ENCODE assay signal across 27 cellular contexts in genomic region chr2:222577341-222577740, GRCh38.
DNase-seq lines count a peak whose midpoint lies in the region; ATAC-seq and TF ChIP-seq lines count a peak whose summit lies in the region.
"Had no signal": no experiment of that assay in that cellular context is flagged by ENCODE, and none has a peak within 500 bp of the region (broad histone marks: within the 10 kb centered on the region; RNA-seq: fewer than 3 reads in every experiment).

No MANE protein-coding gene starts in this region.

- intact Hi-C loops in thyroid gland (cut with DNase I) = no loop called here

- H3K4me3 ChIP-seq in thyroid gland (replicated peaks in 1 of 3) = no peak overlapping the region
- H3K4me3 ChIP-seq: K562 had no signal

- peaks cover 12% of the 10 kb centered on the region for H3K4me1 Mint-ChIP-seq in WTC11
- peaks cover 10% of the 10 kb centered on the region for H3K4me1 Mint-ChIP-seq in stimulated activated effector memory CD8-positive, alpha-beta T cell treated with anti-CD3 and anti-CD28 coated beads, Interleukin-12 subunit alpha, Interleukin-12 subunit beta, amount 100 ng/mL, for 72 hours

- TF ChIP-seq CTCF in WTC11 (IDR thresholded peaks at IDR 0.05) (no peak), thyroid gland (IDR thresholded peaks at IDR 0.05) (no peak)

- H3K36me3 Mint-ChIP-seq in WTC11 = no peaks in the 10 kb centered on the region; the same call in 1 of the 2 replicates
- H3K36me3 Mint-ChIP-seq in stimulated activated effector memory CD8-positive, alpha-beta T cell treated with anti-CD3 and anti-CD28 coated beads, Interleukin-12 subunit alpha, Interleukin-12 subunit beta, amount 100 ng/mL, for 72 hours = peaks cover 62% of the 10 kb centered on the region

- no peak for TF ChIP-seq POLR2A in thyroid gland (IDR thresholded peaks at IDR 0.05)

- H3K4me3 Mint-ChIP-seq in WTC11 = no peak overlapping the region
- no peak overlapping the region for H3K4me3 Mint-ChIP-seq in stimulated activated effector memory CD8-positive, alpha-beta T cell treated with anti-CD3 and anti-CD28 coated beads, Interleukin-12 subunit alpha, Interleukin-12 subunit beta, amount 100 ng/mL, for 72 hours
- H3K4me3 Mint-ChIP-seq: CD8-positive, alpha-beta memory T cell; H9 had no signal

- H3K27me3 ChIP-seq in thyroid gland = no peaks in the 10 kb centered on the region

- ATAC-seq in WTC11 = peak; percentile 71
- no peak for ATAC-seq in stimulated activated effector memory CD8-positive, alpha-beta T cell treated with anti-CD3 and anti-CD28 coated beads, Interleukin-12 subunit alpha, Interleukin-12 subunit beta, amount 100 ng/mL, for 72 hours
- ATAC-seq: HepG2, K562, SK-N-SH treated with all-trans-retinoic acid at 6 μM for 48 hours had no signal

- CTCF ChIA-PET in WTC11 (lab: Charles Lee) = no interaction called here

- H3K27ac ChIP-seq in thyroid gland = no peak overlapping the region
- H3K27ac ChIP-seq: 22Rv1, C4-2B, HL-60, RWPE1 had no signal

- H3K4me1 ChIP-seq in thyroid gland = peaks cover 12 to 22% of the 10 kb centered on the region in 2 donors

- DNase-seq in DMS 273 (lab: John Stamatoyannopoulos, UW; ENCODE audit: unreplicated experiment) (peak; percentile 21), DMS 273 treated with DMSO at 0.1 percent for 48 hours (lab: John Stamatoyannopoulos, UW) (no peak), WTC11 (ENCODE audit: low spot score) (no peak), iris pigment epithelial cell (ENCODE audit: low read depth) (peak; percentile 21), thyroid gland (no peak), retina (no peak)
- no peak for DNase-seq in stimulated activated effector memory CD8-positive, alpha-beta T cell treated with anti-CD3 and anti-CD28 coated beads, Interleukin-12 subunit alpha, Interleukin-12 subunit beta, amount 100 ng/mL, for 72 hours (ENCODE audit: low spot score in 2 of 2)
- DNase-seq in stimulated activated CD4-positive, alpha-beta T cell treated with anti-CD3 and anti-CD28 coated beads, Interleukin-4, amount 100 ng/mL, for 24 hours = no peak
- DNase-seq: Calu3; CD8-positive, alpha-beta memory T cell; EL; GF-D8; H9; NCI-H1092 treated with DMSO at 0.1 percent for 48 hours; NCI-H146; NCI-H2029; NCI-H345; NCI-H774; NK-92 treated with Interleukin-12 subunit alpha and Interleukin-12 subunit beta, amount 100 ng/mL, for 24 hours; SIG-M5 had no signal

- POLR2A ChIA-PET in WTC11 (lab: Charles Lee) = no interaction called here

- H3K36me3 ChIP-seq in thyroid gland = no peaks in the 10 kb centered on the region

- H3K27ac Mint-ChIP-seq in WTC11 = no peak overlapping the region
- H3K27ac Mint-ChIP-seq in stimulated activated effector memory CD8-positive, alpha-beta T cell treated with anti-CD3 and anti-CD28 coated beads, Interleukin-12 subunit alpha, Interleukin-12 subunit beta, amount 100 ng/mL, for 72 hours = peak overlapping the region; percentile 45
- H3K27ac Mint-ChIP-seq: H9 had no signal

- H3K9me3 Mint-ChIP-seq in WTC11 = no peaks in the 10 kb centered on the region
- H3K9me3 Mint-ChIP-seq in stimulated activated effector memory CD8-positive, alpha-beta T cell treated with anti-CD3 and anti-CD28 coated beads, Interleukin-12 subunit alpha, Interleukin-12 subunit beta, amount 100 ng/mL, for 72 hours = no peaks in the 10 kb centered on the region
- H3K9me3 Mint-ChIP-seq: CD8-positive, alpha-beta memory T cell; H9 had no signal

- H3K27me3 Mint-ChIP-seq in WTC11 (ENCODE audit: low read depth) = no peaks in the 10 kb centered on the region
- H3K27me3 Mint-ChIP-seq: CD8-positive, alpha-beta memory T cell had no signal

- no peaks in the 10 kb centered on the region for H3K9me3 ChIP-seq in thyroid gland

- 81 to 93% methylated on average over 3 of the region's 3 CpGs for WGBS in thyroid gland, 2 donors

TF ChIP-seq in WTC11, 78 proteins besides CTCF, POLR2A, EP300 and RAD21:
- TF ChIP-seq IRF1 (CRISPR knock-in tag; IDR thresholded peaks at IDR 0.05) (no peak), ARID4B (CRISPR knock-in tag; IDR thresholded peaks at IDR 0.05; ENCODE audit: borderline replicate concordance) (no peak), ESRRA (CRISPR knock-in tag; IDR thresholded peaks at IDR 0.05; ENCODE audit: borderline replicate concordance) (no peak), ZNF532 (CRISPR knock-in tag; IDR thresholded peaks at IDR 0.05; ENCODE audit: borderline replicate concordance) (no peak), E2F1 (CRISPR knock-in tag; IDR thresholded peaks at IDR 0.05) (no peak), ZNF121 (CRISPR knock-in tag; IDR thresholded peaks at IDR 0.05) (no peak), ZNF138 (CRISPR knock-in tag; conservative IDR thresholded peaks at IDR 0.05) (no peak), PRRX2 (CRISPR knock-in tag; IDR thresholded peaks at IDR 0.05) (no peak), FOXJ3 (CRISPR knock-in tag; IDR thresholded peaks at IDR 0.05; ENCODE audit: borderline replicate concordance) (no peak)

Comparison
In these comparisons a context has a peak if more than half of its experiments do, and no peak if none do; other contexts are left out.
1. DNase-seq: peak in DMS 273 (single experiment) and iris pigment epithelial cell (single experiment); none in DMS 273 treated with DMSO at 0.1 percent for 48 hours (single experiment), WTC11 (single experiment), stimulated activated effector memory CD8-positive, alpha-beta T cell treated with anti-CD3 and anti-CD28 coated beads, Interleukin-12 subunit alpha, Interleukin-12 subunit beta, amount 100 ng/mL, for 72 hours (0 of 2), stimulated activated CD4-positive, alpha-beta T cell treated with anti-CD3 and anti-CD28 coated beads, Interleukin-4, amount 100 ng/mL, for 24 hours (single experiment), thyroid gland (0 of 2) and retina (single experiment).